Comparison of ENCODE assay signal across 15 cellular contexts in genomic region chr10:7433861-7434260, GRCh38.
"Had no signal": no experiment of that assay in that cellular context is flagged by ENCODE, and none has a peak within 500 bp of the region (broad histone marks: within the 10 kb centered on the region; RNA-seq: fewer than 3 reads in every experiment).

No MANE protein-coding gene starts in this region.

- FAIRE-seq: colon, frontal cortex had no signal

- H3K27me3 ChIP-seq: ascending aorta had no signal

- DNase-seq: activated CD4-positive, alpha-beta memory T cell treated with anti-CD3 and anti-CD28 coated beads, Interleukin-2, amount 10 ng/mL, durations not matched to agents 7 days and 5 days; activated CD4-positive, alpha-beta T cell treated with anti-CD3 and anti-CD28 coated beads for 36 hours; activated naive CD4-positive, alpha-beta T cell; activated naive CD8-positive, alpha-beta T cell treated with anti-CD3 and anti-CD28 coated beads, Interleukin-2, amount 50 U/mL, for 24 hours; kidney glomerular epithelial cell; lower lobe of right lung; naive thymus-derived CD4-positive, alpha-beta T cell; sigmoid colon; stimulated activated CD4-positive, alpha-beta T cell treated with anti-CD3 and anti-CD28 coated beads, Interleukin-12 subunit alpha, Interleukin-12 subunit beta, amount 100 ng/mL, for 4 hours; stimulated activated naive CD4-positive, alpha-beta T cell; trophoblast cell had no signal

- H3K27ac ChIP-seq: ascending aorta, cardiac muscle cell, lower lobe of right lung, sigmoid colon had no signal

- H3K9me3 ChIP-seq: ascending aorta, lower lobe of right lung, sigmoid colon had no signal

- H3K36me3 ChIP-seq: ascending aorta, cardiac muscle cell, lower lobe of right lung, sigmoid colon had no signal

- H3K4me3 ChIP-seq: ascending aorta, cardiac muscle cell, lower lobe of right lung had no signal

- H3K4me1 ChIP-seq: ascending aorta had no signal
